11 cellular contexts compared by ENCODE assay signal in genomic region chr12:63098851-63099250, GRCh38. TPM values are rescaled to one million over a fixed set of nuclear protein-coding genes. Genes with fewer than 3 reads are reported as not detected.
DNase-seq lines count a peak whose midpoint lies in the region; ATAC-seq and TF ChIP-seq lines count a peak whose summit lies in the region.
"Had no signal": no experiment of that assay in that cellular context is flagged by ENCODE, and none has a peak within 500 bp of the region (broad histone marks: within the 10 kb centered on the region; RNA-seq: fewer than 3 reads in every experiment).

No MANE protein-coding gene starts in this region.

- H3K4me1 Mint-ChIP-seq in activated T-cell treated with anti-CD3 and anti-CD28 coated beads, Interleukin-2, amount 50 U/mL, for 4 hours (ENCODE audit: low read depth): no peaks in the 10 kb centered on the region

- no peaks in the 10 kb centered on the region for H3K4me1 ChIP-seq in gastroesophageal sphincter
- H3K4me1 ChIP-seq: psoas muscle had no signal

- H3K27ac ChIP-seq in gastroesophageal sphincter: no peak overlapping the region
- H3K27ac ChIP-seq: psoas muscle had no signal

- WGBS in gastroesophageal sphincter (ENCODE audit: low coverage in 1 of 2), 2 donors: 42% methylated on average over 2 of the region's 2 CpGs; no CpG with 5 or more reads in 1 of the 2 donors

- no peaks in the 10 kb centered on the region for H3K36me3 Mint-ChIP-seq in activated T-cell treated with anti-CD3 and anti-CD28 coated beads, Interleukin-2, amount 50 U/mL, for 4 hours (ENCODE audit: insufficient read depth)

- no peak for TF ChIP-seq POLR2A in gastroesophageal sphincter (IDR thresholded peaks at IDR 0.05)

- H3K4me3 Mint-ChIP-seq in activated T-cell treated with anti-CD3 and anti-CD28 coated beads, Interleukin-2, amount 50 U/mL, for 4 hours: no peak overlapping the region

- H3K36me3 ChIP-seq in gastroesophageal sphincter: no peaks in the 10 kb centered on the region

- H3K4me3 ChIP-seq in choroid plexus epithelial cell (ENCODE audit: low read depth, low read length) (no peak overlapping the region), retinal pigment epithelial cell (ENCODE audit: low read length) (no peak overlapping the region), gastroesophageal sphincter (no peak overlapping the region)
- H3K4me3 ChIP-seq: lung, psoas muscle had no signal

- no peak for TF ChIP-seq EP300 in gastroesophageal sphincter (IDR thresholded peaks at IDR 0.05)

- peaks cover 5% of the 10 kb centered on the region for H3K27me3 Mint-ChIP-seq in activated T-cell treated with anti-CD3 and anti-CD28 coated beads, Interleukin-2, amount 50 U/mL, for 4 hours (ENCODE audit: low read depth)

- H3K27me3 ChIP-seq in gastroesophageal sphincter: peaks cover 6% of the 10 kb centered on the region

- peak; percentile 5 for DNase-seq in NCI-H345 (lab: John Stamatoyannopoulos, UW)
- no peak for DNase-seq in NCI-H345 treated with DMSO at 0.1 percent for 48 hours (lab: John Stamatoyannopoulos, UW; ENCODE audit: unreplicated experiment)
- peak; percentile 79 for DNase-seq in NCI-H2029 treated with DMSO at 0.1 percent for 48 hours (lab: John Stamatoyannopoulos, UW)
- DNase-seq in choroid plexus epithelial cell (ENCODE audit: low read depth): peak; percentile 9
- DNase-seq in retinal pigment epithelial cell (ENCODE audit: low read depth): no peak
- DNase-seq in activated T-cell treated with anti-CD3 and anti-CD28 coated beads, Interleukin-2, amount 50 U/mL, for 4 hours: no peak
- no peak for DNase-seq in anterior cingulate cortex (lab: John Stamatoyannopoulos, UW)
- DNase-seq: IMR-90, psoas muscle had no signal

- H3K9me3 Mint-ChIP-seq in activated T-cell treated with anti-CD3 and anti-CD28 coated beads, Interleukin-2, amount 50 U/mL, for 4 hours: no peaks in the 10 kb centered on the region

- TF ChIP-seq CTCF in choroid plexus epithelial cell (conservative IDR thresholded peaks at IDR 0.05; ENCODE audit: low read depth, low read length): peak; percentile 32
- peak; percentile 28 for TF ChIP-seq CTCF in retinal pigment epithelial cell (conservative IDR thresholded peaks at IDR 0.05; ENCODE audit: low read depth, low read length)
- no peak for TF ChIP-seq CTCF in gastroesophageal sphincter (IDR thresholded peaks at IDR 0.05)

- no peaks in the 10 kb centered on the region for H3K9me3 ChIP-seq in gastroesophageal sphincter
- H3K9me3 ChIP-seq: psoas muscle had no signal

- ATAC-seq in activated T-cell treated with anti-CD3 and anti-CD28 coated beads, Interleukin-2, amount 50 U/mL, for 4 hours: no peak
- ATAC-seq in gastroesophageal sphincter: no peak
- ATAC-seq: psoas muscle had no signal

RNA-seq across cellular contexts. Expression of gene AVPR1A, which starts 52.1 kb away (rescaled TPM):
- total RNA-seq in activated T-cell treated with anti-CD3 and anti-CD28 coated beads, Interleukin-2, amount 50 U/mL, for 4 hours: under 1 TPM in 2 of 3 donors, not detected in 1; 0.03 to 0.05 TPM
- 1 to 10 TPM; 1.4 to 6.7 (median 4.3) TPM for total RNA-seq in gastroesophageal sphincter
- total RNA-seq: IMR-90 had no signal

Comparison
In these comparisons a context has a peak if more than half of its experiments do, and no peak if none do; other contexts are left out.
1. DNase-seq: peak in NCI-H345 (single experiment), NCI-H2029 treated with DMSO at 0.1 percent for 48 hours (single experiment) and choroid plexus epithelial cell (single experiment); none in NCI-H345 treated with DMSO at 0.1 percent for 48 hours (single experiment), retinal pigment epithelial cell (single experiment), activated T-cell treated with anti-CD3 and anti-CD28 coated beads, Interleukin-2, amount 50 U/mL, for 4 hours (single experiment) and anterior cingulate cortex (0 of 58).
2. CTCF ChIP-seq: peak in choroid plexus epithelial cell (single experiment) and retinal pigment epithelial cell (single experiment); none in gastroesophageal sphincter (0 of 4).